In the genomic region with DNA sequence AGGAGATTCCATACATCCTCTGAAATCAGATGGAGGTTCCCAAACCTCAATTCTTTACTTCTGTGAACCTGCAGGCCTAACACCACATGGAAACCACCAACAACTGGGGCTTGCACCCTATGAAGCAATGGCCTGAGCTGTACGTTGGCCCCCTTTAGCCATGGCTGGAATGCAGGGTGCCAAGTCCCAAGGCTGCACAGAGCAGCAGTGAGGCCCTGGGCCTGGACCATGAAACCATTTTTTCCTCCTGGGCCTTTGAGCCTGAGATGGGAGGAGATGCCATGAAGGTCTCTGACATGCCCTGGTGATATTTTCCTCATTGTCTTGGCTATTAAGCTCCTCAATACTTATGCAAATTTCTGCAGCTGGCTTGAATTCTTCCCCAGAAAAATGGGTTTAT, we compare ENCODE assay signal across 32 cellular contexts.
"Had no signal": no experiment of that assay in that cellular context is flagged by ENCODE, and none has a peak within 500 bp of the region (broad histone marks: within the 10 kb centered on the region; RNA-seq: fewer than 3 reads in every experiment).

No MANE protein-coding gene starts in this region.

- H3K4me1 ChIP-seq: adrenal gland, ascending aorta, body of pancreas, breast epithelium had no signal

- H3K9me3 ChIP-seq: adrenal gland, ascending aorta, body of pancreas, breast epithelium had no signal

- DNase-seq: activated effector memory CD4-positive, alpha-beta T cell treated with anti-CD3 and anti-CD28 coated beads, Interleukin-2, amount 50 U/mL, for 16 hours; activated effector memory CD4-positive, alpha-beta T cell treated with Interleukin-2 at 50 U/mL for 16 hours; activated gamma-delta T cell; activated gamma-delta T cell treated with Interleukin-2 at 50 U/mL for 16 hours; activated naive CD4-positive, alpha-beta T cell; activated naive CD4-positive, alpha-beta T cell treated with anti-CD3 and anti-CD28 coated beads for 36 hours; activated naive CD4-positive, alpha-beta T cell treated with anti-CD3 and anti-CD28 coated beads, Interleukin-2, amount 10 ng/mL, durations not matched to agents 7 days and 5 days; activated naive CD4-positive, alpha-beta T cell treated with anti-CD3 and anti-CD28 coated beads, Interleukin-2, amount 50 U/mL, for 16 hours; activated naive CD4-positive, alpha-beta T cell treated with Interleukin-2 at 50 U/mL for 16 hours; activated naive CD8-positive, alpha-beta T cell treated with anti-CD3 and anti-CD28 coated beads for 36 hours; activated naive CD8-positive, alpha-beta T cell treated with anti-CD3 and anti-CD28 coated beads, Interleukin-2, amount 10 ng/mL, durations not matched to agents 7 days and 5 days; activated naive CD8-positive, alpha-beta T cell treated with anti-CD3 and anti-CD28 coated beads, Interleukin-2, amount 50 U/mL, for 24 hours; activated T-cell treated with anti-CD3 and anti-CD28 coated beads, Interleukin-2, amount 50 U/mL, for 1 hour; activated T-cell treated with anti-CD3 and anti-CD28 coated beads, Interleukin-2, amount 50 U/mL, for 24 hours; activated T-cell treated with anti-CD3 and anti-CD28 coated beads, Interleukin-2, amount 50 U/mL, for 4 hours; activated T-cell treated with anti-CD3 and anti-CD28 coated beads, Interleukin-2, amount 50 U/mL, for 48 hours; activated T-cell treated with anti-CD3 and anti-CD28 coated beads, Interleukin-2, amount 50 U/mL, for 72 hours; adrenal gland; amniotic stem cell; amygdala; anterior cingulate cortex; aorta; body of pancreas; brain microvascular endothelial cell; caudate nucleus; central memory CD4-positive, alpha-beta T cell; cerebellar nuclear complex had no signal

- H3K4me3 ChIP-seq: adrenal gland, ascending aorta, body of pancreas, breast epithelium, cardiac muscle cell had no signal

- H3K27me3 ChIP-seq: adrenal gland, ascending aorta, body of pancreas, brain microvascular endothelial cell, breast epithelium, cardiac muscle cell had no signal

- ATAC-seq: activated naive CD4-positive, alpha-beta T cell treated with anti-CD3 and anti-CD28 coated beads, Interleukin-2, amount 50 U/mL, for 72 hours; activated naive CD8-positive, alpha-beta T cell treated with anti-CD3 and anti-CD28 coated beads, Interleukin-2, amount 50 U/mL, for 24 hours; activated T-cell treated with anti-CD3 and anti-CD28 coated beads, Interleukin-2, amount 50 U/mL, for 4 hours; activated T-cell treated with anti-CD3 and anti-CD28 coated beads, Interleukin-2, amount 50 U/mL, for 72 hours; activated T-helper 17 cell treated with anti-CD3 and anti-CD28 coated beads, Interleukin-2, amount 50 U/mL, for 72 hours; body of pancreas had no signal

- H3K36me3 ChIP-seq: adrenal gland, ascending aorta, brain microvascular endothelial cell, breast epithelium, cardiac muscle cell had no signal

- H3K27ac ChIP-seq: adrenal gland, ascending aorta, body of pancreas, brain microvascular endothelial cell, breast epithelium, cardiac muscle cell had no signal
